8 cellular contexts compared by ENCODE assay signal in genomic region chr19:10961073-10961762, GRCh38. TPM values are rescaled to one million over a fixed set of nuclear protein-coding genes. Genes with fewer than 3 reads are reported as not detected.
DNase-seq lines count a peak whose midpoint lies in the region; ATAC-seq and TF ChIP-seq lines count a peak whose summit lies in the region.

No MANE protein-coding gene starts in this region.

- peak overlapping the region; percentile 82 for H2AK5ac ChIP-seq in neuronal stem cell (ENCODE audit: low read depth, low read length)

- TF ChIP-seq EP300 in gastroesophageal sphincter (IDR thresholded peaks at IDR 0.05), result no peak

- H3K79me1 ChIP-seq in neuronal stem cell (ENCODE audit: low read depth, low read length), result peaks cover 5% of the 10 kb centered on the region

- H2BK120ac ChIP-seq in neuronal stem cell (ENCODE audit: low read depth, low read length), result peak overlapping the region; percentile 54

- peak overlapping the region; percentile 100 for H3K23ac ChIP-seq in neuronal stem cell (ENCODE audit: low read depth, low read length, poor library complexity)

- peak overlapping the region; percentile 70 for H2AFZ ChIP-seq in neuronal stem cell (ENCODE audit: low read length)

- TF ChIP-seq POLR2A in gastroesophageal sphincter (IDR thresholded peaks at IDR 0.05), result no peak

- H3K14ac ChIP-seq in neuronal stem cell (ENCODE audit: low read length), result peak overlapping the region; percentile 56

- H3K27me3 ChIP-seq in HL-60 (ENCODE audit: insufficient read depth, poor library complexity, severe bottlenecking) (no peaks in the 10 kb centered on the region), gastroesophageal sphincter (no peaks in the 10 kb centered on the region), neuronal stem cell (ENCODE audit: control insufficient read depth in 3 of 3, insufficient read depth in 3 of 3, low read depth in 1 of 3, low read length in 3 of 3) (no peaks in the 10 kb centered on the region)

- DNase-seq in EL (peak; percentile 46), HL-60 (ENCODE audit: low read depth in 1 of 2, low spot score in 1 of 2) (peak; percentile 30 to 61), neuronal stem cell (ENCODE audit: low spot score) (peak; percentile 53), NCI-H226 (no peak)
- peak; percentile 72 for DNase-seq in activated CD8-positive, alpha-beta memory T cell treated with anti-CD3 and anti-CD28 coated beads, Interleukin-2, amount 50 U/mL, for 48 hours
- no peak for DNase-seq in stimulated activated CD4-positive, alpha-beta T cell treated with anti-CD3 and anti-CD28 coated beads, Interleukin-2, amount 100 ng/mL, for 48 hours

- peak overlapping the region; percentile 97 for H2BK5ac ChIP-seq in neuronal stem cell (ENCODE audit: low read length)

- no peak overlapping the region for H4K91ac ChIP-seq in neuronal stem cell (ENCODE audit: low read depth, low read length, poor library complexity)

- peak overlapping the region; percentile 74 for H3K4me2 ChIP-seq in neuronal stem cell (ENCODE audit: insufficient read depth, low read length, poor library complexity, severe bottlenecking)

- no peak for TF ChIP-seq CTCF in HL-60 (IDR thresholded peaks at IDR 0.05; ENCODE audit: insufficient read depth, low read length)
- TF ChIP-seq CTCF in gastroesophageal sphincter (IDR thresholded peaks at IDR 0.05), result no peak

- peak; percentile 30 for ATAC-seq in GM21381 (IDR thresholded peaks at IDR 0.05; ENCODE audit: unreplicated experiment)
- ATAC-seq in gastroesophageal sphincter, result peak; percentile 57

- peak overlapping the region; percentile 74 for H3K4me3 ChIP-seq in HL-60 (replicated peaks; ENCODE audit: insufficient read depth, low read length)
- peak overlapping the region; percentile 68 to 97 for H3K4me3 ChIP-seq in gastroesophageal sphincter
- H3K4me3 ChIP-seq in neuronal stem cell (ENCODE audit: low read length in 2 of 2), result peak overlapping the region; percentile 96

- peaks cover 0 to 35% (median 14%) of the 10 kb centered on the region in 3 donors for H3K4me1 ChIP-seq in gastroesophageal sphincter
- peaks cover 8 to 9% of the 10 kb centered on the region in 2 donors for H3K4me1 ChIP-seq in neuronal stem cell (ENCODE audit: control insufficient read depth in 2 of 2, insufficient read depth in 1 of 2, low read depth in 1 of 2, low read length in 2 of 2)

- peak overlapping the region; percentile 21 for H2BK15ac ChIP-seq in neuronal stem cell (ENCODE audit: low read length)

- peak overlapping the region; percentile 91 for H3K9ac ChIP-seq in neuronal stem cell (ENCODE audit: low read depth, low read length, poor library complexity)

- H3K18ac ChIP-seq in neuronal stem cell (ENCODE audit: low read length), result peak overlapping the region; percentile 80

- H3K4ac ChIP-seq in neuronal stem cell (ENCODE audit: low read length), result peak overlapping the region; percentile 78

- H3K27ac ChIP-seq in HL-60 (replicated peaks), result peak overlapping the region; percentile 87
- peak overlapping the region; percentile 30 to 97 (median 90) for H3K27ac ChIP-seq in gastroesophageal sphincter
- H3K27ac ChIP-seq in neuronal stem cell (replicated peaks; ENCODE audit: low read length), result peak overlapping the region; percentile 94

- no peaks in the 10 kb centered on the region for H3K36me3 ChIP-seq in gastroesophageal sphincter
- peaks cover under 1 to 29% of the 10 kb centered on the region in 2 donors for H3K36me3 ChIP-seq in neuronal stem cell (replicated peaks in 1 of 2; ENCODE audit: control insufficient read depth in 2 of 2, insufficient read depth in 2 of 2, low read length in 2 of 2)

- no peak overlapping the region for H4K8ac ChIP-seq in neuronal stem cell (ENCODE audit: low read depth, low read length)

- H2BK12ac ChIP-seq in neuronal stem cell (ENCODE audit: low read length), result no peak overlapping the region

- 0% methylated on average over 1 of the region's 88 CpGs; no CpG with 5 or more reads in 1 of the 2 donors for WGBS in gastroesophageal sphincter (ENCODE audit: low coverage in 1 of 2), 2 donors
- WGBS in neuronal stem cell (ENCODE audit: extremely low coverage in 2 of 2, insufficient read length in 2 of 2, insufficient replicate concordance in 1 of 2), 2 donors, result no CpG with 5 or more reads among the region's 88 CpGs

- no peaks in the 10 kb centered on the region for H3K9me3 ChIP-seq in gastroesophageal sphincter
- no peaks in the 10 kb centered on the region for H3K9me3 ChIP-seq in neuronal stem cell (replicated peaks in 1 of 2; ENCODE audit: control insufficient read depth in 2 of 2, insufficient read depth in 1 of 2, low read depth in 1 of 2, low read length in 2 of 2)

RNA-seq across cellular contexts. Expression of gene SMARCA4, which starts 0.4 kb away (rescaled TPM):
- total RNA-seq in gastroesophageal sphincter, result 10 to 100 TPM; 37.8 to 77.9 (median 51.1) TPM
- polyA plus RNA-seq in neuronal stem cell (2013, experiment 1 of 2), result 168 TPM
- 160 TPM for polyA plus RNA-seq in neuronal stem cell (2013, experiment 2 of 2)

RNA-seq across cellular contexts. Expression of gene TIMM29, which starts 32.6 kb away (rescaled TPM):
- total RNA-seq in gastroesophageal sphincter, result 10 to 100 TPM; 37.6 to 51.1 (median 40.9) TPM
- polyA plus RNA-seq in neuronal stem cell (2013, experiment 1 of 2), result 19.1 TPM
- 19.4 TPM for polyA plus RNA-seq in neuronal stem cell (2013, experiment 2 of 2)

RNA-seq across cellular contexts. Expression of gene YIPF2, which starts 32.8 kb away (rescaled TPM):
- 10 to 100 TPM; 25.5 to 47.8 (median 28.1) TPM for total RNA-seq in gastroesophageal sphincter
- 28.4 TPM for polyA plus RNA-seq in neuronal stem cell (2013, experiment 1 of 2)
- polyA plus RNA-seq in neuronal stem cell (2013, experiment 2 of 2), result 27.5 TPM

Comparison
In these comparisons a context has a peak if more than half of its experiments do, and no peak if none do; other contexts are left out.
1. DNase-seq: peak in EL (single experiment), HL-60 (2 of 2), activated CD8-positive, alpha-beta memory T cell treated with anti-CD3 and anti-CD28 coated beads, Interleukin-2, amount 50 U/mL, for 48 hours (single experiment) and neuronal stem cell (single experiment); none in NCI-H226 (single experiment) and stimulated activated CD4-positive, alpha-beta T cell treated with anti-CD3 and anti-CD28 coated beads, Interleukin-2, amount 100 ng/mL, for 48 hours (0 of 2).
2. Peak in every context shown above with its lines, with median percentiles within 50 percentile points of each other: H3K27ac ChIP-seq and H3K4me3 ChIP-seq.